12 cellular contexts compared by ENCODE assay signal in the genomic region with DNA sequence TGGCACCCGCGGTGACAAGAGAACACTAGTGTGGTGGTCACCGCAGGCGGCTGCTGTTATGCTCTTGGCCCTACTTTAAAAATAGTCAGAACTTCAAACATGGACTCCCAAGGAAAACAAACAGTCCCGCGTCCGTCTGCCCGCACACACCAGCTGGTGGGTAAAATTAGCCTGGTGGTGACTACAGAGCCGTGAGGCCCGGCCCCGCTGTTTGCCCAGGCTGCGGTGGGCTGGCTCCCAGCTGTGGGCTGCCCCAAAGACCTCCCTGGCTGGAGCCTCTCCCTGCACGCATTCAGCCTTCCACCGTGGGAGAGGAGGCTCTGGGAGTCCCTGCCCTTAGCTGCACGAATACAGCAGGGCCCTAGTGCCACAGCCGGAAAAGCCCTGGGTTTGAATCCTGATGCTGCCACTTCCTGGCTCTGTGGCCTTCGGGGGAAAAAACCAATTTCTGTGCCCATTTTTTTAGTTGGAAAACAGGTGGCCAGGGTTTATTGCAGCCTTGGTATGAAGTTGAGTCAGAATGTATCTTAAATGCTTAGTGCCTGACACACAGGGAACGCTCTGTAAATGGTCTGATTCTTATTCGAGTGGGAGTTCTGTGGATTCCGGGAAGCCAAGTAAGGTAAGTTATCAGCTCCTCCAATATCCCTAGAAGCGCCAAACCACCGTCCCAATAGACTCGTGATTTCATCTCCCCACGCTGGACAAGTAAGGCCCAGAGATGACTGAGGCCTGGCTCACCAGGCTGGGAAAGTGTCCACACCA. TPM values are rescaled to one million over a fixed set of nuclear protein-coding genes. Genes with fewer than 3 reads are reported as not detected.
DNase-seq lines count a peak whose midpoint lies in the region; ATAC-seq and TF ChIP-seq lines count a peak whose summit lies in the region.
"Had no signal": no experiment of that assay in that cellular context is flagged by ENCODE, and none has a peak within 500 bp of the region (broad histone marks: within the 10 kb centered on the region; RNA-seq: fewer than 3 reads in every experiment).

No MANE protein-coding gene starts in this region.

- ATAC-seq in Right ventricle myocardium superior (ENCODE audit: poor library complexity) = no peak
- ATAC-seq in GM18867 (IDR thresholded peaks at IDR 0.05; ENCODE audit: unreplicated experiment) = no peak
- ATAC-seq: A549 had no signal

- H3K36me3 ChIP-seq in left ventricle myocardium inferior (no peaks in the 10 kb centered on the region), NT2/D1 (ENCODE audit: insufficient read depth, insufficient read length, low read length) (peaks cover 38% of the 10 kb centered on the region), fibroblast of lung (ENCODE audit: control insufficient read depth, insufficient read depth, low read length) (no peaks in the 10 kb centered on the region), skeletal muscle satellite cell (ENCODE audit: insufficient read depth, low read length) (no peaks in the 10 kb centered on the region)
- H3K36me3 ChIP-seq: ovary had no signal

- intact Hi-C loops in Right ventricle myocardium superior (cut with DNase I) = no loop called here
- intact Hi-C loops in left ventricle myocardium inferior (cut with micrococcal nuclease) = no loop called here

- H3K27me3 ChIP-seq in left ventricle myocardium inferior (ENCODE audit: low read depth) = no peaks in the 10 kb centered on the region
- no peaks in the 10 kb centered on the region for H3K27me3 ChIP-seq in NT2/D1 (ENCODE audit: insufficient read depth, insufficient read length)
- H3K27me3 ChIP-seq in fibroblast of lung (ENCODE audit: control insufficient read depth, insufficient read depth, low read length) = no peaks in the 10 kb centered on the region
- no peaks in the 10 kb centered on the region for H3K27me3 ChIP-seq in skeletal muscle satellite cell (ENCODE audit: control insufficient read depth, insufficient read depth, low read length)
- H3K27me3 ChIP-seq: ovary had no signal

- H3K4me1 ChIP-seq in left ventricle myocardium inferior (no peaks in the 10 kb centered on the region), NT2/D1 (ENCODE audit: insufficient read depth, insufficient read length) (peaks cover 8% of the 10 kb centered on the region), fibroblast of lung (ENCODE audit: control insufficient read depth, extremely low read depth, insufficient read depth, low read length) (no peaks in the 10 kb centered on the region), skeletal muscle satellite cell (ENCODE audit: control insufficient read depth, insufficient read depth, low read length) (peaks cover 41% of the 10 kb centered on the region)
- H3K4me1 ChIP-seq: A549 had no signal

- DNase-seq in Right ventricle myocardium superior = peak; percentile 36
- no peak for DNase-seq in left ventricle myocardium inferior
- DNase-seq in NT2/D1 (ENCODE audit: low read depth, low spot score) = no peak
- DNase-seq in fibroblast of lung (ENCODE audit: low read depth in 2 of 2) = peak; percentile 24 to 98
- DNase-seq in HUDEP-2 (lab: John Stamatoyannopoulos, UW; ENCODE audit: unreplicated experiment in 76 of 76) = no peak
- DNase-seq in cerebellum (ENCODE audit: low spot score) = no peak
- DNase-seq: activated naive CD4-positive, alpha-beta T cell treated with anti-CD3 and anti-CD28 coated beads for 36 hours; NCI-H2227 treated with DMSO at 0.1 percent for 48 hours; ovary had no signal

- no peak overlapping the region for H3K4me3 ChIP-seq in left ventricle myocardium inferior
- H3K4me3 ChIP-seq in NT2/D1 (ENCODE audit: insufficient read length, low read depth) = no peak overlapping the region
- no peak overlapping the region for H3K4me3 ChIP-seq in fibroblast of lung (replicated peaks in 1 of 4; ENCODE audit: control extremely low read depth in 1 of 4, insufficient read depth in 1 of 4, low read depth in 3 of 4, low read length in 4 of 4)
- no peak overlapping the region for H3K4me3 ChIP-seq in skeletal muscle satellite cell (ENCODE audit: low read length)
- H3K4me3 ChIP-seq: A549, ovary had no signal

- TF ChIP-seq CTCF in left ventricle myocardium inferior (IDR thresholded peaks at IDR 0.05; ENCODE audit: borderline replicate concordance) = no peak
- no peak for TF ChIP-seq CTCF in fibroblast of lung (conservative IDR thresholded peaks at IDR 0.05 in 1 of 2, IDR thresholded peaks at IDR 0.05 in 1 of 2; ENCODE audit: low read depth in 1 of 2, low read length in 2 of 2)

- peak overlapping the region; percentile 21 for H3K9ac ChIP-seq in NT2/D1 (ENCODE audit: insufficient read length, low read depth)
- H3K9ac ChIP-seq in fibroblast of lung (ENCODE audit: insufficient read depth, low read length) = no peak overlapping the region
- H3K9ac ChIP-seq in skeletal muscle satellite cell (ENCODE audit: low read depth, low read length) = peak overlapping the region; percentile 80

- H3K27ac ChIP-seq in left ventricle myocardium inferior (replicated peaks) (no peak overlapping the region), fibroblast of lung (ENCODE audit: insufficient read depth, low read length) (no peak overlapping the region)
- H3K27ac ChIP-seq: A549, ovary had no signal

- H4K20me1 ChIP-seq in fibroblast of lung (ENCODE audit: control insufficient read depth, extremely low read depth, insufficient read depth, low read length) = no peaks in the 10 kb centered on the region

- no peaks in the 10 kb centered on the region for H3K79me2 ChIP-seq in fibroblast of lung (ENCODE audit: control insufficient read depth, insufficient read depth, low read length)

- H3K4me2 ChIP-seq in fibroblast of lung (ENCODE audit: extremely low read depth, insufficient read depth, low read length) (no peak overlapping the region), skeletal muscle satellite cell (ENCODE audit: low read length) (peak overlapping the region; percentile 36)
- H3K4me2 ChIP-seq: A549 had no signal

- no peak overlapping the region for H2AFZ ChIP-seq in fibroblast of lung (ENCODE audit: low read length)

- H3K9me3 ChIP-seq in left ventricle myocardium inferior (replicated peaks) (no peaks in the 10 kb centered on the region), NT2/D1 (ENCODE audit: insufficient read depth, low read length) (no peaks in the 10 kb centered on the region), fibroblast of lung (ENCODE audit: control insufficient read depth, insufficient read depth, low read depth, low read length) (no peaks in the 10 kb centered on the region), skeletal muscle satellite cell (replicated peaks; ENCODE audit: low read length) (no peaks in the 10 kb centered on the region)
- H3K9me3 ChIP-seq: A549, ovary had no signal

RNA-seq across cellular contexts. Expression of gene ALPL, which starts 58.2 kb away (rescaled TPM):
- 9.4 TPM for total RNA-seq in Right ventricle myocardium superior
- total RNA-seq in left ventricle myocardium inferior = 10.2 TPM
- 1.5 and 3.6 TPM in 2 replicates for total RNA-seq in fibroblast of lung
- polyA plus RNA-seq in fibroblast of lung = 0.21 and 1.3 TPM in 2 replicates
- polyA plus RNA-seq in fibroblast of lung (2012) = 0.24 and 2.3 TPM in 2 replicates
- 3.5 TPM in 1 of 2 replicates, not detected in the other for polyA minus RNA-seq in fibroblast of lung (ENCODE audit: low replicate concordance)
- 1.8 and 10.9 TPM in 2 replicates for total RNA-seq in skeletal muscle satellite cell (2012; rRNA removed)
- 4.4 TPM for total RNA-seq in cerebellum
- total RNA-seq: activated naive CD4-positive, alpha-beta T cell treated with anti-CD3 and anti-CD28 coated beads for 36 hours had no signal

Comparison
In these comparisons a context has a peak if more than half of its experiments do, and no peak if none do; other contexts are left out.
1. DNase-seq: peak in Right ventricle myocardium superior (single experiment) and fibroblast of lung (2 of 2); none in left ventricle myocardium inferior (single experiment), NT2/D1 (single experiment), HUDEP-2 (0 of 76) and cerebellum (single experiment).